Comparison of ENCODE assay signal across 9 cellular contexts in the genomic region with DNA sequence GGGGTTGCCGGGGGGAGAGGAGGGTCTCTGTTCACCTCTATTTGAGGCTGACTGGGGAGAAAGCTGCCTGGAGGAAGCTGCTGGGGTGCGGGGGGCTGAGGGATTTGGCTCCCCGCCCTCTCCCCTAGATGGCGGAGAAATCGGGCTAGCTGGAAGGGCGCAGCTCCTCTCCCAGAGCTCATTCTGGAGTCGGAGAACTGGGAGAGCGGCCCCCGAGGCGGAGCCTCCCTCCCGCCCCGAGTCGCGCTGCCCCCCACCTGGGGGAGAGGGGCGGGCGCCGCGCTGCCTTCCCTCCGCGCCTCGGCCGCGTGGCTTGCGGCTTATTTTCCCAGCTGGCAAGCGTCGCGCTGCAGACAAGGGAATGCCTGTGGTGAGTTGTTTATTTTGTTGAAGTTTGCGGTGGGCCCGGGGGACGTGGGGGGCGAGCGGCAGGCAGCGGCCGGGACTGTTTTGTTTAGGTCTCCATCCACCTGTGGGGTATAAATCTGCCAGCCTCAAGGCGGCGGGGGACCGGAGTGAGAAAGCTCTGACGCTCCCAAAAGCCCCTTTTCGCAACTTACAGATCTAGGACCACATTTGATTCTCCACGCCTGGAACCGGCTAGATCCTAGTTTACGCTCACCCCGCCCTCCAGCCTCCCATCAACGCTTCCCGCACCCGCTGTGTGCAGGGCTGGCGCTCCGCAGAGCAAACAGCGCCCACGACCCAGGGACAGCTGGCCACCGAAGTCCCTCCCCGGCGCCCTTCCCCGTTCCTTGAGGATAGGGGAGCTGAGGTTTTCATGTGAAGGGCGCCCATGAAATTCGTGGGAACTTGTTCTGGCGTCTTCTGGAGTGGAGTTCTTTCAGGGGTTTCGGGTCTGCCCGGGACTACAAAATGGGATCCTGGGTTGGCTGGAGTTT. TPM values are rescaled to one million over a fixed set of nuclear protein-coding genes. Genes with fewer than 3 reads are reported as not detected.
DNase-seq lines count a peak whose midpoint lies in the region; ATAC-seq, FAIRE-seq and TF ChIP-seq lines count a peak whose summit lies in the region.
"Had no signal": no experiment of that assay in that cellular context is flagged by ENCODE, and none has a peak within 500 bp of the region (broad histone marks: within the 10 kb centered on the region; RNA-seq: fewer than 3 reads in every experiment).

No MANE protein-coding gene starts in this region.

- H3K27me3 Mint-ChIP-seq in natural killer cell treated with Interleukin-12 subunit alpha and Interleukin-12 subunit beta and Interleukin-15 and Interleukin-18, amount 100 ng/mL, for 72 hours = peaks cover 52 to 71% of the 10 kb centered on the region in 2 donors

- peak overlapping the region; percentile 80 for H3K4me3 ChIP-seq in fibroblast of pulmonary artery (replicated peaks; ENCODE audit: low read depth, low read length)

- DNase-seq in GM03348 (ENCODE audit: low spot score) = peak; percentile 77
- peak; percentile 18 for DNase-seq in NCI-H1105 (lab: John Stamatoyannopoulos, UW)
- peak; percentile 35 for DNase-seq in activated CD8-positive, alpha-beta memory T cell treated with anti-CD3 and anti-CD28 coated beads, Interleukin-2, amount 50 U/mL, for 4 hours
- DNase-seq in fibroblast of pulmonary artery (ENCODE audit: low read depth) = peak; percentile 53
- DNase-seq in natural killer cell treated with Interleukin-12 subunit alpha and Interleukin-12 subunit beta and Interleukin-15 and Interleukin-18, amount 100 ng/mL, for 72 hours (ENCODE audit: low spot score) = no peak
- peak; percentile 21 for DNase-seq in urothelium cell line (ENCODE audit: low spot score)
- no peak for DNase-seq in NCI-H2196 (lab: John Stamatoyannopoulos, UW; ENCODE audit: unreplicated experiment)

- no peak overlapping the region for H3K27ac Mint-ChIP-seq in natural killer cell treated with Interleukin-12 subunit alpha and Interleukin-12 subunit beta and Interleukin-15 and Interleukin-18, amount 100 ng/mL, for 72 hours

- no peak for TF ChIP-seq CTCF in fibroblast of pulmonary artery (IDR thresholded peaks at IDR 0.05; ENCODE audit: low read length, missing control alignments)

- no peaks in the 10 kb centered on the region for H3K36me3 Mint-ChIP-seq in natural killer cell treated with Interleukin-12 subunit alpha and Interleukin-12 subunit beta and Interleukin-15 and Interleukin-18, amount 100 ng/mL, for 72 hours

- H3K9me3 Mint-ChIP-seq in natural killer cell treated with Interleukin-12 subunit alpha and Interleukin-12 subunit beta and Interleukin-15 and Interleukin-18, amount 100 ng/mL, for 72 hours = no peaks in the 10 kb centered on the region
- H3K9me3 Mint-ChIP-seq: activated naive CD4-positive, alpha-beta T cell treated with anti-CD3 and anti-CD28 coated beads, Interleukin-2, amount 50 U/mL, for 72 hours had no signal

- ATAC-seq in natural killer cell treated with Interleukin-12 subunit alpha and Interleukin-12 subunit beta and Interleukin-15 and Interleukin-18, amount 100 ng/mL, for 72 hours = no peak
- ATAC-seq in HG02852 (IDR thresholded peaks at IDR 0.05; ENCODE audit: unreplicated experiment) = no peak
- ATAC-seq: activated naive CD4-positive, alpha-beta T cell treated with anti-CD3 and anti-CD28 coated beads, Interleukin-2, amount 50 U/mL, for 72 hours had no signal

- H3K4me3 Mint-ChIP-seq in natural killer cell treated with Interleukin-12 subunit alpha and Interleukin-12 subunit beta and Interleukin-15 and Interleukin-18, amount 100 ng/mL, for 72 hours = peak overlapping the region; percentile 98

- peaks cover 41 to 44% of the 10 kb centered on the region in 2 donors for H3K4me1 Mint-ChIP-seq in natural killer cell treated with Interleukin-12 subunit alpha and Interleukin-12 subunit beta and Interleukin-15 and Interleukin-18, amount 100 ng/mL, for 72 hours (ENCODE audit: low read depth in 2 of 2)

- FAIRE-seq in urothelium cell line (lab: Jason Lieb, UNC) = no peak

RNA-seq across cellular contexts. Expression of gene RGMB, which starts 4.0 kb away (rescaled TPM):
- total RNA-seq in natural killer cell treated with Interleukin-12 subunit alpha and Interleukin-12 subunit beta and Interleukin-15 and Interleukin-18, amount 100 ng/mL, for 72 hours = under 1 TPM; 0.74 to 0.78 TPM

Comparison
In these comparisons a context has a peak if more than half of its experiments do, and no peak if none do; other contexts are left out.
1. DNase-seq: peak in GM03348 (single experiment), NCI-H1105 (single experiment), activated CD8-positive, alpha-beta memory T cell treated with anti-CD3 and anti-CD28 coated beads, Interleukin-2, amount 50 U/mL, for 4 hours (single experiment), fibroblast of pulmonary artery (single experiment) and urothelium cell line (single experiment); none in natural killer cell treated with Interleukin-12 subunit alpha and Interleukin-12 subunit beta and Interleukin-15 and Interleukin-18, amount 100 ng/mL, for 72 hours (single experiment) and NCI-H2196 (single experiment).